ENCODE assay signal across 10 cellular contexts in the genomic region with DNA sequence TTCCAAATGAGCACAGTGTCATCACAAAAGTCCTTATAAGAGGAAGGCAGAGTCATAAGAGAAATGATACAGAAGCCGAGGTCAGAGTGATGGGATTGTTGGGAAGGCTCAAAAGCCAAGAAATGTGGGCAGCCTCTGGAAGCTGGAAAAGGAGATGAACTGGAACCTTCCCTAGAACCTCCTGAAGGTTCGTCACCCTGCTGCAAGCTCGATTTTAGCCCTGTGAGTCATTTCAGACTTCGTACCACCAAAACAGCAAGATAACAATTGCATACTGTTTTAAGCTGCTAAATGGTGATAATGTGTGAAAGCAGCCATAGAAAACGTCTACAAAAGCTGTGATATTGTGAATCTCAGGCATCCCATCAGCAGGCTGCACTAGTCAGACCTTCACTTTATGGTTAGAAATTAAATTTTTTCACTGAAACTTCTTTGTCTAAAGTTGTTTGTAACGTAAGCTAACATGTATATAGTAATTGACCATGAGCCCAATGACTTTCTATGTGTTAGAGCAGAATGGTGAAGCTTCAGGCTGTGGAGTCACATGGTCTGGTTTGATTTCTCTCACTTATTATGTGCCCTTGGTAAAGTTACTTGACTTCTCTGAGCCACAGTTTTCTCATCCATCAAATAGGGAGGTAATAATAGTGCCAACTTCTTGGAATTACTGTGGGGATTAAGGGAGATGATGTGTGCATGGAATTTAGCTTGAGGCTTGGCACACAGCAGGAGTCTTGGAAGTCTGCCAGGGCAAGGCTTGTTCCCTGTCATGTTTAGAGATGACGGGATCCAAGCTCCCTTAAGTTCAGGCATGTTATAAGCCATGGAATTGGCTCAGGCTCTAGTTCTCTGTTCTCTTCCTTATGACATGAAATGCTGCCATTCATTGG.
DNase-seq lines count a peak whose midpoint lies in the region; ATAC-seq and TF ChIP-seq lines count a peak whose summit lies in the region.
"Had no signal": no experiment of that assay in that cellular context is flagged by ENCODE, and none has a peak within 500 bp of the region (broad histone marks: within the 10 kb centered on the region; RNA-seq: fewer than 3 reads in every experiment).

No MANE protein-coding gene starts in this region.

- no peak for ATAC-seq in activated naive CD8-positive, alpha-beta T cell treated with anti-CD3 and anti-CD28 coated beads, Interleukin-2, amount 50 U/mL, for 24 hours
- ATAC-seq in PC-3 (no peak), GM21576 (IDR thresholded peaks at IDR 0.05; ENCODE audit: unreplicated experiment) (no peak)

- CTCF ChIA-PET in PC-3 (lab: Charles Lee) = no interaction called here

- TF ChIP-seq CTCF in PC-3 (conservative IDR thresholded peaks at IDR 0.05; ENCODE audit: low read depth, low read length) (no peak), tibial artery (IDR thresholded peaks at IDR 0.05) (no peak)

- intact Hi-C loops in PC-3 (cut with micrococcal nuclease) = no loop called here
- intact Hi-C loops in tibial artery (cut with DNase I; ENCODE audit: low total_unique reads) = no loop called here

- H2AFZ ChIP-seq in PC-3 (ENCODE audit: low read length) = no peak overlapping the region

- H3K9me3 Mint-ChIP-seq in activated naive CD8-positive, alpha-beta T cell treated with anti-CD3 and anti-CD28 coated beads for 36 hours = no peaks in the 10 kb centered on the region
- no peaks in the 10 kb centered on the region for H3K9me3 Mint-ChIP-seq in activated naive CD8-positive, alpha-beta T cell treated with anti-CD3 and anti-CD28 coated beads, Interleukin-2, amount 50 U/mL, for 24 hours

- H3K4me3 ChIP-seq in PC-3 (ENCODE audit: low read length) (no peak overlapping the region), tibial artery (no peak overlapping the region)

- H3K9ac ChIP-seq in PC-3 (ENCODE audit: low read length) = no peak overlapping the region

- peaks cover 8% of the 10 kb centered on the region for H3K4me1 Mint-ChIP-seq in activated naive CD8-positive, alpha-beta T cell treated with anti-CD3 and anti-CD28 coated beads for 36 hours
- H3K4me1 Mint-ChIP-seq in activated naive CD8-positive, alpha-beta T cell treated with anti-CD3 and anti-CD28 coated beads, Interleukin-2, amount 50 U/mL, for 24 hours = peaks cover 14% of the 10 kb centered on the region

- no peaks in the 10 kb centered on the region for H3K9me2 ChIP-seq in PC-3 (replicated peaks; ENCODE audit: low read length)

- BruUV-seq in PC-3 (replicated peaks; lab: Mats Ljungman, UMichigan) = no TSS peak

- H3K36me3 ChIP-seq in PC-3 (ENCODE audit: low read depth, low read length) (peaks cover 11% of the 10 kb centered on the region; the same call in 1 of the 2 replicates), tibial artery (peaks cover 22 to 29% (median 25%) of the 10 kb centered on the region in 3 donors)

- H3K79me2 ChIP-seq in PC-3 (ENCODE audit: low read length) = no peaks in the 10 kb centered on the region

- H3K4me1 ChIP-seq in PC-3 (ENCODE audit: insufficient read depth, low read length) (0 out of 2 replicates have a peak, but pooled peaks cover 3% of the 10 kb centered on the region), tibial artery (peaks cover 0 to 17% (median 2%) of the 10 kb centered on the region in 4 donors)

- H3K27me3 Mint-ChIP-seq in activated naive CD8-positive, alpha-beta T cell treated with anti-CD3 and anti-CD28 coated beads for 36 hours = no peaks in the 10 kb centered on the region
- no peaks in the 10 kb centered on the region for H3K27me3 Mint-ChIP-seq in activated naive CD8-positive, alpha-beta T cell treated with anti-CD3 and anti-CD28 coated beads, Interleukin-2, amount 50 U/mL, for 24 hours

- H3K4me2 ChIP-seq in PC-3 (ENCODE audit: low read length) = no peak overlapping the region

- H3F3A ChIP-seq in PC-3 (ENCODE audit: low read length, unreplicated experiment) = no peaks in the 10 kb centered on the region

- H3K4me3 Mint-ChIP-seq in activated naive CD8-positive, alpha-beta T cell treated with anti-CD3 and anti-CD28 coated beads for 36 hours = no peak overlapping the region
- H3K4me3 Mint-ChIP-seq in activated naive CD8-positive, alpha-beta T cell treated with anti-CD3 and anti-CD28 coated beads, Interleukin-2, amount 50 U/mL, for 24 hours = no peak overlapping the region

- peak overlapping the region; percentile 57 for H3K27ac Mint-ChIP-seq in activated naive CD8-positive, alpha-beta T cell treated with anti-CD3 and anti-CD28 coated beads for 36 hours
- no peak overlapping the region for H3K27ac Mint-ChIP-seq in activated naive CD8-positive, alpha-beta T cell treated with anti-CD3 and anti-CD28 coated beads, Interleukin-2, amount 50 U/mL, for 24 hours

- DNase-seq in activated naive CD8-positive, alpha-beta T cell treated with anti-CD3 and anti-CD28 coated beads for 36 hours = no peak
- DNase-seq in activated naive CD8-positive, alpha-beta T cell treated with anti-CD3 and anti-CD28 coated beads, Interleukin-2, amount 50 U/mL, for 24 hours = no peak
- peak; percentile 76 for DNase-seq in PC-3
- peak; percentile 69 for DNase-seq in fibroblast of the conjunctiva (ENCODE audit: low read depth)
- peak; percentile 45 to 76 for DNase-seq in tibial artery
- DNase-seq in HuH-7 (ENCODE audit: low spot score) = no peak
- DNase-seq in activated naive CD4-positive, alpha-beta T cell treated with Interleukin-2 at 50 U/mL for 16 hours = no peak
- DNase-seq: activated gamma-delta T cell treated with Interleukin-2 at 50 U/mL for 16 hours had no signal

- POLR2A ChIA-PET in PC-3 (lab: Charles Lee; ENCODE audit: unreplicated experiment) = no interaction called here

- H3K27me3 ChIP-seq in PC-3 (ENCODE audit: low read length) (no peaks in the 10 kb centered on the region), tibial artery (no peaks in the 10 kb centered on the region)

- no peaks in the 10 kb centered on the region for H4K20me1 ChIP-seq in PC-3 (ENCODE audit: low read length)

- H3K36me3 Mint-ChIP-seq in activated naive CD8-positive, alpha-beta T cell treated with anti-CD3 and anti-CD28 coated beads for 36 hours = peaks cover 53% of the 10 kb centered on the region
- peaks cover 77% of the 10 kb centered on the region for H3K36me3 Mint-ChIP-seq in activated naive CD8-positive, alpha-beta T cell treated with anti-CD3 and anti-CD28 coated beads, Interleukin-2, amount 50 U/mL, for 24 hours (ENCODE audit: low read depth)

- H3K9me3 ChIP-seq in PC-3 (ENCODE audit: low read length) (no peaks in the 10 kb centered on the region), tibial artery (no peaks in the 10 kb centered on the region)

- H3K27ac ChIP-seq in PC-3 (ENCODE audit: low read length) = no peak overlapping the region
- peak overlapping the region in 1 of 2 donors; percentile 12 for H3K27ac ChIP-seq in tibial artery
- H3K27ac ChIP-seq: C4-2B had no signal

Comparison
In these comparisons a context has a peak if more than half of its experiments do, and no peak if none do; other contexts are left out.
1. DNase-seq: peak in PC-3 (single experiment), fibroblast of the conjunctiva (single experiment) and tibial artery (2 of 2); none in activated naive CD8-positive, alpha-beta T cell treated with anti-CD3 and anti-CD28 coated beads for 36 hours (single experiment), activated naive CD8-positive, alpha-beta T cell treated with anti-CD3 and anti-CD28 coated beads, Interleukin-2, amount 50 U/mL, for 24 hours (single experiment), HuH-7 (single experiment) and activated naive CD4-positive, alpha-beta T cell treated with Interleukin-2 at 50 U/mL for 16 hours (single experiment).